In the genomic region with DNA sequence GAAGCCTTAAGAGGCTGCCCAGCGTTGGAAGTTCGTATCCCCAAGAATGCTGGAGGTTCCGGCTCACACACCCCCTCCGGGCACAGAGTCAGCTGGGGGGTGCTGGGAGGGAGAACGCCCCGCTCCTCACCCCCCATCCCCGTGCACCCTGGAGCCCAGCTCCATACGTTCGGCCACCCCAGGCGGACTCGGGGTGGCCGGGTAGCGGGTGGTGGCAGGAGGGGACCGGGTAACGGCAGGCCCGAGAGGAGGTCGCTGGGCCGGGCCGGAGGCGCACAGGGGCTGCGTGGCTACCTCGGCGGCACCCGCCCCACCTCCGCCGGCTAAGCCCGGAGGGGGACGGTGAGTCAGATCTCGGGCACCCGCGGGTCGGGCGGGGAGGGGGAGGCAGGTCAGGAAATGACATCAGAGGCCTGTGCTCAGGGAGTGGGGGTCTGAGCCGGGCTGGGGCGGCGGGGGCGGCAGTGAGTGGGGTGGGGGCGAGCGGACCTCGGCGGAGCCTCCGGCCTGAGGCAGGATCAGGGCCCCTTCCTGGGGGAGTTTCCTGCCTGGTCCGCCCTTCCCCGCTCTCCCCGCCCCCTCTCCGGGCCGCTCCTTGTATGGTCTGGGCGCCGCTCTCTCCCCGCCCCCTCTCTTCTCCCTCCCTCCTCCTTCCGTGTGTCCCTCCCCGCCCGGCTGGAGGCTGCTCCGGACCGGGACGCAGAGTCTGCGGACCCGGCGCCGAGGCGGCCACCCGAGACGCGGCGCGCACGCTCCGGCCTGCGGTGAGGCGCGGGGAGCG, we compare ENCODE assay signal across 8 cellular contexts. TPM values are rescaled to one million over a fixed set of nuclear protein-coding genes. Genes with fewer than 3 reads are reported as not detected.
DNase-seq lines count a peak whose midpoint lies in the region; ATAC-seq and TF ChIP-seq lines count a peak whose summit lies in the region.

A gene with protein sequence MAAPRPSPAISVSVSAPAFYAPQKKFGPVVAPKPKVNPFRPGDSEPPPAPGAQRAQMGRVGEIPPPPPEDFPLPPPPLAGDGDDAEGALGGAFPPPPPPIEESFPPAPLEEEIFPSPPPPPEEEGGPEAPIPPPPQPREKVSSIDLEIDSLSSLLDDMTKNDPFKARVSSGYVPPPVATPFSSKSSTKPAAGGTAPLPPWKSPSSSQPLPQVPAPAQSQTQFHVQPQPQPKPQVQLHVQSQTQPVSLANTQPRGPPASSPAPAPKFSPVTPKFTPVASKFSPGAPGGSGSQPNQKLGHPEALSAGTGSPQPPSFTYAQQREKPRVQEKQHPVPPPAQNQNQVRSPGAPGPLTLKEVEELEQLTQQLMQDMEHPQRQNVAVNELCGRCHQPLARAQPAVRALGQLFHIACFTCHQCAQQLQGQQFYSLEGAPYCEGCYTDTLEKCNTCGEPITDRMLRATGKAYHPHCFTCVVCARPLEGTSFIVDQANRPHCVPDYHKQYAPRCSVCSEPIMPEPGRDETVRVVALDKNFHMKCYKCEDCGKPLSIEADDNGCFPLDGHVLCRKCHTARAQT (plus strand): TSS at position 700 of the 781 bp plus-strand sequence. CDS start 227 bp downstream, outside the sequence.

- ATAC-seq in HG02623 (IDR thresholded peaks at IDR 0.05; ENCODE audit: unreplicated experiment), result peak; percentile 79
- peak; percentile 87 to 92 for ATAC-seq in left cardiac atrium

- H3K9me3 ChIP-seq in prostate gland, result no peaks in the 10 kb centered on the region

- H3K27me3 ChIP-seq in prostate gland (replicated peaks; ENCODE audit: insufficient read depth), result no peaks in the 10 kb centered on the region

- no peak for TF ChIP-seq CTCF in GM12865 (IDR thresholded peaks at IDR 0.05; ENCODE audit: insufficient read depth, low read depth, low read length, missing control alignments)
- no peak for TF ChIP-seq CTCF in prostate gland (IDR thresholded peaks at IDR 0.05)

- H3K4me3 ChIP-seq in GM12865 (ENCODE audit: low read depth, low read length) (peak within 1 kb of the TSS; percentile 99), prostate gland (peak within 1 kb of the TSS; percentile 82 to 89), urinary bladder (ENCODE audit: low read depth, low read length) (peak within 1 kb of the TSS; percentile 93)

- WGBS in prostate gland, result under 1% methylated on average over 48 of the region's 72 CpGs
- under 1% methylated on average over 71 of the region's 72 CpGs for WGBS in urinary bladder

- H3K27ac ChIP-seq in prostate gland (peak within 1 kb of the TSS; percentile 97 to 99), urinary bladder (ENCODE audit: low read depth) (peak within 1 kb of the TSS; percentile 94)

- peak within 1 kb of the TSS; percentile 81 for H3K4me3 Mint-ChIP-seq in T-helper 1 cell treated with Interleukin-12 subunit alpha and Interleukin-12 subunit beta and Interleukin-4 antibody, amounts not matched to agents 30 μg/mL and 1 μg/mL, for 36 hours

- no peaks in the 10 kb centered on the region for H3K9me3 Mint-ChIP-seq in T-helper 1 cell treated with Interleukin-12 subunit alpha and Interleukin-12 subunit beta and Interleukin-4 antibody, amounts not matched to agents 30 μg/mL and 1 μg/mL, for 36 hours

- H3K4me1 ChIP-seq in prostate gland (replicated peaks) (peaks cover 5% of the 10 kb centered on the region), urinary bladder (ENCODE audit: insufficient read depth) (peaks cover 2% of the 10 kb centered on the region)

- peak within 1 kb of the TSS; percentile 76 for H3K27ac Mint-ChIP-seq in T-helper 1 cell treated with Interleukin-12 subunit alpha and Interleukin-12 subunit beta and Interleukin-4 antibody, amounts not matched to agents 30 μg/mL and 1 μg/mL, for 36 hours

- H3K36me3 Mint-ChIP-seq in T-helper 1 cell treated with Interleukin-12 subunit alpha and Interleukin-12 subunit beta and Interleukin-4 antibody, amounts not matched to agents 30 μg/mL and 1 μg/mL, for 36 hours (ENCODE audit: low read depth), result peaks cover 5% of the 10 kb centered on the region

- H3K27me3 Mint-ChIP-seq in T-helper 1 cell treated with Interleukin-12 subunit alpha and Interleukin-12 subunit beta and Interleukin-4 antibody, amounts not matched to agents 30 μg/mL and 1 μg/mL, for 36 hours (ENCODE audit: low read depth), result no peaks in the 10 kb centered on the region

- peaks cover 34% of the 10 kb centered on the region for H3K4me1 Mint-ChIP-seq in T-helper 1 cell treated with Interleukin-12 subunit alpha and Interleukin-12 subunit beta and Interleukin-4 antibody, amounts not matched to agents 30 μg/mL and 1 μg/mL, for 36 hours (ENCODE audit: low read depth)

- H3K36me3 ChIP-seq in prostate gland, result no peaks in the 10 kb centered on the region
- no peaks in the 10 kb centered on the region for H3K36me3 ChIP-seq in urinary bladder (ENCODE audit: insufficient read depth)

- intact Hi-C loops in left cardiac atrium (cut with DNase I), result loop anchor here in 1 of 2 donors (2.0 kb wide), 1 partner anchor 36 kb away; no protein-coding TSS in a partner anchor
- intact Hi-C loops in prostate gland (cut with DNase I), result loop anchor here (5.0 kb wide), 1 partner anchor 94 kb away; a partner anchor contains a TSS

- DNase-seq in GM12865 (ENCODE audit: low read depth), result peak; percentile 95
- peak; percentile 44 for DNase-seq in NCI-H1092 treated with DMSO at 0.1 percent for 48 hours (lab: John Stamatoyannopoulos, UW)
- DNase-seq in amniotic stem cell (lab: John Stamatoyannopoulos, UW), result peak; percentile 97
- peak; percentile 97 for DNase-seq in left cardiac atrium
- peak; percentile 93 for DNase-seq in prostate gland (ENCODE audit: low spot score)

- TF ChIP-seq POLR2A in prostate gland (IDR thresholded peaks at IDR 0.05), result peak; percentile 89

RNA-seq across cellular contexts. Expression of the gene that starts here (rescaled TPM):
- 100 to 1,000 TPM in 1 of 2 donors, 10 to 100 TPM in 1; 79.1 to 156 TPM for total RNA-seq in left cardiac atrium
- total RNA-seq in prostate gland, result 100 to 1,000 TPM in 1 of 2 donors, 10 to 100 TPM in 1; 55.8 to 256 TPM
- 37.9 TPM for total RNA-seq in urinary bladder
- 386 TPM for polyA plus RNA-seq in urinary bladder

Comparison
In these comparisons a context has a peak if more than half of its experiments do, and no peak if none do; other contexts are left out.
1. Peak in every context shown above with its lines: DNase-seq, ATAC-seq, H3K4me3 ChIP-seq and H3K27ac ChIP-seq.
2. DNase-seq: peak in every context shown above with its lines; median percentile 97 in amniotic stem cell; 97 in left cardiac atrium; 95 in GM12865; 93 in prostate gland; 44 in NCI-H1092 treated with DMSO at 0.1 percent for 48 hours.